ENCODE assay signal across 27 cellular contexts in genomic region chr12:1904875-1905274, GRCh38. TPM values are rescaled to one million over a fixed set of nuclear protein-coding genes. Genes with fewer than 3 reads are reported as not detected.
"Had no signal": no experiment of that assay in that cellular context is flagged by ENCODE, and none has a peak within 500 bp of the region (broad histone marks: within the 10 kb centered on the region; RNA-seq: fewer than 3 reads in every experiment).

No MANE protein-coding gene starts in this region.

- ATAC-seq: natural killer cell; psoas muscle; right cardiac atrium; right lobe of liver; stimulated activated memory B cell treated with anti-CD40 and anti-IgM and Interleukin-4, amounts not matched to agents 10 μg/mL and 1 μg/mL and 100 μg/mL, for 72 hours; stimulated activated naive CD8-positive, alpha-beta T cell treated with anti-CD3 and anti-CD28 coated beads, Interleukin-15, amount 100 ng/mL, for 72 hours; stimulated activated naive CD8-positive, alpha-beta T cell treated with anti-CD3 and anti-CD28 coated beads, Interleukin-15, Interleukin-2, amounts not matched to agents 100 U/mL and 50 U/mL, for 24 hours; upper lobe of right lung had no signal

- FAIRE-seq: small intestine had no signal

- DNase-seq: natural killer cell; occipital lobe; ovary; posterior cingulate gyrus; psoas muscle; right cardiac atrium; right lobe of liver; sigmoid colon; small intestine; spleen; stimulated activated CD4-positive, alpha-beta T cell treated with anti-CD3 and anti-CD28 coated beads, Interleukin-12 subunit alpha, Interleukin-12 subunit beta, amount 100 ng/mL, for 4 hours; stimulated activated CD4-positive, alpha-beta T cell treated with anti-CD3 and anti-CD28 coated beads, Interleukin-1b, Interleukin-23, amount 100 ng/mL, for 48 hours; stimulated activated CD4-positive, alpha-beta T cell treated with anti-CD3 and anti-CD28 coated beads, Interleukin-4, amount 100 ng/mL, for 1 hour; stimulated activated CD4-positive, alpha-beta T cell treated with anti-CD3 and anti-CD28 coated beads, Interleukin-4, amount 100 ng/mL, for 4 hours; stimulated activated CD8-positive, alpha-beta memory T cell treated with anti-CD3 and anti-CD28 coated beads, Interleukin-4, amount 100 ng/mL, for 48 hours; stimulated activated naive CD4-positive, alpha-beta T cell; stimulated activated naive CD8-positive, alpha-beta T cell treated with anti-CD3 and anti-CD28 coated beads, Interleukin-15, amount 100 ng/mL, for 72 hours; stimulated activated naive CD8-positive, alpha-beta T cell treated with anti-CD3 and anti-CD28 coated beads, Interleukin-15, Interleukin-2, amounts not matched to agents 100 U/mL and 50 U/mL, for 24 hours; substantia nigra; testis; tibial artery; transverse colon; upper lobe of right lung; uterus had no signal

- H3K4me3 ChIP-seq: neural progenitor cell, ovary, psoas muscle, right lobe of liver, sigmoid colon, spleen, suprapubic skin, testis, tibial artery, transverse colon, upper lobe of right lung, uterus had no signal

RNA-seq across cellular contexts. Expression of gene CACNA2D4, which starts 13.6 kb away (rescaled TPM):
- total RNA-seq: occipital lobe had no signal
